Comparison of ENCODE assay signal across 8 cellular contexts in the genomic region with DNA sequence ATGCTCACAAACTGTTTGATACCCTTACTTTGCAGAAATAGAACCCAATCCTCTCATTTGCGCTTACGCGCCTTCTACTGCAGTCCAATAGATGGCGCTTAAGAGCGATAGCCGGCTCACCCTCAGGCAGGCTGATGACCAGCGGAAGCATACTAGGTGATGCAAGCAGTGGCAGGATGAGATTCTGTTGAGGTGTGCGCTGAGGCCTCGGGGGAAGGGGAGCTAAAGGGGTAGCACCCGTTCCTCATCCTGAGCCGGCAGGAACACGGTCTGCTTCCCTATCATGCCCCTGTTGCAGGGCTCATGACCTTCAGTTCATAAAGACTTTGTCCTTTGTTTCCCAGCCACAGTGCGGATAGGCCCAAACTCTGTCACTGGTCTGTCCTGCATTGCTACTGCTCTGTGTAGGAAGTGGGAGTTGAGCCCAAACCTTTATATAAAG.
A peak's percentile ranks its signal among the peaks of the same experiment; 100 is the strongest.
DNase-seq lines count a peak whose midpoint lies in the region; ATAC-seq and TF ChIP-seq lines count a peak whose summit lies in the region.

No MANE protein-coding gene starts in this region.

- no peaks in the 10 kb centered on the region for H3K4me1 Mint-ChIP-seq in activated T-helper 17 cell treated with anti-CD3 and anti-CD28 coated beads, Interleukin-2, amount 50 U/mL, for 72 hours

- H3K9me3 Mint-ChIP-seq in activated T-helper 17 cell treated with anti-CD3 and anti-CD28 coated beads, Interleukin-2, amount 50 U/mL, for 72 hours = peaks cover 16% of the 10 kb centered on the region

- H3K4me1 ChIP-seq in mesendoderm (ENCODE audit: control insufficient read depth, low read depth, low read length) = no peaks in the 10 kb centered on the region

- H2BK5ac ChIP-seq in mesendoderm (ENCODE audit: low read length) = peak overlapping the region; percentile 23

- ATAC-seq in GM18511 (IDR thresholded peaks at IDR 0.05; ENCODE audit: unreplicated experiment) = peak; percentile 95
- peak; percentile 86 for ATAC-seq in HG02852 (IDR thresholded peaks at IDR 0.05; ENCODE audit: unreplicated experiment)
- ATAC-seq in activated T-helper 17 cell treated with anti-CD3 and anti-CD28 coated beads, Interleukin-2, amount 50 U/mL, for 72 hours (replicated peaks) = no peak

- H3K9ac ChIP-seq in mesendoderm (ENCODE audit: low read length) = no peak overlapping the region

- no peak overlapping the region for H3K18ac ChIP-seq in mesendoderm (ENCODE audit: low read length)

- H3K56ac ChIP-seq in mesendoderm (ENCODE audit: low read length) = peak overlapping the region; percentile 81

- H3K4me3 ChIP-seq in WERI-Rb-1 (ENCODE audit: low read depth, low read length) (no peak overlapping the region), mesendoderm (ENCODE audit: low read length) (no peak overlapping the region)

- no peak overlapping the region for H4K5ac ChIP-seq in mesendoderm (ENCODE audit: low read length)

- peak; percentile 58 for TF ChIP-seq CTCF in WERI-Rb-1 (IDR thresholded peaks at IDR 0.05; ENCODE audit: low read depth, low read length)

- no peak overlapping the region for H3K27ac Mint-ChIP-seq in activated T-helper 17 cell treated with anti-CD3 and anti-CD28 coated beads, Interleukin-2, amount 50 U/mL, for 72 hours

- no peaks in the 10 kb centered on the region for H3K79me2 ChIP-seq in mesendoderm (ENCODE audit: control insufficient read depth, insufficient read depth, low read length)

- no peak overlapping the region for H2BK15ac ChIP-seq in mesendoderm (replicated peaks; ENCODE audit: low read depth)

- H3K36me3 ChIP-seq in WERI-Rb-1 = no peaks in the 10 kb centered on the region
- no peaks in the 10 kb centered on the region for H3K36me3 ChIP-seq in mesendoderm (ENCODE audit: control insufficient read depth, insufficient read depth, low read length)

- no peak overlapping the region for H3K4me3 Mint-ChIP-seq in activated T-helper 17 cell treated with anti-CD3 and anti-CD28 coated beads, Interleukin-2, amount 50 U/mL, for 72 hours

- no CpG with 5 or more reads among the region's 13 CpGs for WGBS in mesendoderm (ENCODE audit: extremely low coverage, insufficient coverage, low lambda C conversion rate)

- H4K8ac ChIP-seq in mesendoderm (ENCODE audit: low read depth, low read length) = no peak overlapping the region

- no peaks in the 10 kb centered on the region for H3K9me3 ChIP-seq in WERI-Rb-1 (ENCODE audit: severe bottlenecking)

- H2AK5ac ChIP-seq in mesendoderm (ENCODE audit: low read length) = no peak overlapping the region

- no peak overlapping the region for H3K4me2 ChIP-seq in mesendoderm (ENCODE audit: low read length)

- no peak overlapping the region for H3K27ac ChIP-seq in WERI-Rb-1
- H3K27ac ChIP-seq in mesendoderm (ENCODE audit: low read depth, low read length) = no peak overlapping the region

- no peak overlapping the region for H3K23ac ChIP-seq in mesendoderm (ENCODE audit: low read length)

- peak; percentile 28 for DNase-seq in WERI-Rb-1
- DNase-seq in mesendoderm = peak; percentile 92
- DNase-seq in SKM-1 (lab: John Stamatoyannopoulos, UW; ENCODE audit: unreplicated experiment) = no peak
- DNase-seq in activated CD4-positive, alpha-beta T cell treated with anti-CD3 and anti-CD28 coated beads, Interleukin-2, amount 50 U/mL, for 4 hours = no peak
- DNase-seq in cerebellar nuclear complex (lab: John Stamatoyannopoulos, UW) = no peak

- H2BK120ac ChIP-seq in mesendoderm (ENCODE audit: low read depth, low read length) = no peak overlapping the region

- no peaks in the 10 kb centered on the region for H3K27me3 ChIP-seq in WERI-Rb-1 (ENCODE audit: insufficient read depth, low read depth, severe bottlenecking)
- H3K27me3 ChIP-seq in mesendoderm (ENCODE audit: insufficient read depth, low read length, poor library complexity) = no peaks in the 10 kb centered on the region

- peak overlapping the region; percentile 10 for H3K4ac ChIP-seq in mesendoderm (ENCODE audit: low read depth, low read length)

- no peaks in the 10 kb centered on the region for H3K79me1 ChIP-seq in mesendoderm (ENCODE audit: low read length)

- no peaks in the 10 kb centered on the region for H3K36me3 Mint-ChIP-seq in activated T-helper 17 cell treated with anti-CD3 and anti-CD28 coated beads, Interleukin-2, amount 50 U/mL, for 72 hours (ENCODE audit: low read depth)

- H3K27me3 Mint-ChIP-seq in activated T-helper 17 cell treated with anti-CD3 and anti-CD28 coated beads, Interleukin-2, amount 50 U/mL, for 72 hours = no peaks in the 10 kb centered on the region

Comparison
In these comparisons a context has a peak if more than half of its experiments do, and no peak if none do; other contexts are left out.
1. DNase-seq: peak in WERI-Rb-1 (single experiment) and mesendoderm (single experiment); none in SKM-1 (single experiment), activated CD4-positive, alpha-beta T cell treated with anti-CD3 and anti-CD28 coated beads, Interleukin-2, amount 50 U/mL, for 4 hours (0 of 2) and cerebellar nuclear complex (0 of 2).